29 cellular contexts compared by ENCODE assay signal in genomic region chr15:36315649-36316048, GRCh38.
"Had no signal": no experiment of that assay in that cellular context is flagged by ENCODE, and none has a peak within 500 bp of the region (broad histone marks: within the 10 kb centered on the region; RNA-seq: fewer than 3 reads in every experiment).

No MANE protein-coding gene starts in this region.

- H3K9me3 ChIP-seq: stomach, suprapubic skin, testis, thoracic aorta, thyroid gland, tibial artery, tibial nerve, transverse colon, upper lobe of left lung, upper lobe of right lung, uterus, vagina had no signal

- H3K27me3 ChIP-seq: stomach, suprapubic skin, testis, thyroid gland, tibial artery, tibial nerve, transverse colon, upper lobe of left lung, upper lobe of right lung, uterus, vagina had no signal

- H3K4me3 ChIP-seq: stomach, suprapubic skin, testis, thoracic aorta, thyroid gland, tibial artery, tibial nerve, transverse colon, upper lobe of left lung, upper lobe of right lung, uterus, vagina had no signal

- DNase-seq: stimulated activated CD4-positive, alpha-beta T cell treated with anti-CD3 and anti-CD28 coated beads, Interleukin-2, amount 100 ng/mL, for 48 hours; stimulated activated CD4-positive, alpha-beta T cell treated with anti-CD3 and anti-CD28 coated beads, Interleukin-4, amount 100 ng/mL, for 1 hour; stimulated activated CD4-positive, alpha-beta T cell treated with anti-CD3 and anti-CD28 coated beads, Interleukin-4, amount 100 ng/mL, for 24 hours; stimulated activated CD4-positive, alpha-beta T cell treated with anti-CD3 and anti-CD28 coated beads, Interleukin-4, amount 100 ng/mL, for 4 hours; stimulated activated CD8-positive, alpha-beta memory T cell treated with anti-CD3 and anti-CD28 coated beads, Interleukin-4, amount 100 ng/mL, for 48 hours; stimulated activated naive B cell treated with anti-CD40 and anti-IgM and Interleukin-4, amounts not matched to agents 10 μg/mL and 1 μg/mL and 100 μg/mL, for 72 hours; stimulated activated naive CD4-positive, alpha-beta T cell; stimulated activated naive CD4-positive, alpha-beta T cell treated with Interleukin-2 at 50 U/mL for 16 hours; stimulated activated naive CD8-positive, alpha-beta T cell treated with anti-CD3 and anti-CD28 coated beads, Interleukin-15, amount 100 ng/mL, for 72 hours; stimulated activated naive CD8-positive, alpha-beta T cell treated with anti-CD3 and anti-CD28 coated beads, Interleukin-15, Interleukin-2, amounts not matched to agents 100 U/mL and 50 U/mL, for 24 hours; stomach; substantia nigra; testis; thyroid gland; tibial artery; transverse colon; trophoblast cell; upper lobe of left lung; upper lobe of right lung; uterus had no signal

- H3K9me3 Mint-ChIP-seq: stimulated activated memory B cell treated with anti-CD40 and anti-IgM and Interleukin-4, amounts not matched to agents 10 μg/mL and 1 μg/mL and 100 μg/mL, for 72 hours; stimulated activated naive CD8-positive, alpha-beta T cell treated with anti-CD3 and anti-CD28 coated beads, Interleukin-15, Interleukin-2, amounts not matched to agents 100 ng/mL and 50 ng/mL, for 24 hours had no signal

- H3K27ac ChIP-seq: stomach, suprapubic skin, testis, thoracic aorta, thyroid gland, tibial artery, tibial nerve, transverse colon, upper lobe of left lung, upper lobe of right lung, uterus, vagina had no signal

- H3K36me3 ChIP-seq: stomach, suprapubic skin, thoracic aorta, thyroid gland, tibial artery, tibial nerve, transverse colon, upper lobe of left lung, upper lobe of right lung, uterus, vagina had no signal

- H3K36me3 Mint-ChIP-seq: stimulated activated effector memory CD8-positive, alpha-beta T cell treated with anti-CD3 and anti-CD28 coated beads, Interleukin-12 subunit alpha, Interleukin-12 subunit beta, amount 100 ng/mL, for 72 hours; stimulated activated memory B cell treated with anti-CD40 and anti-IgM and Interleukin-4, amounts not matched to agents 10 μg/mL and 1 μg/mL and 100 μg/mL, for 72 hours; stimulated activated naive B cell treated with anti-CD40 and anti-IgM and Interleukin-4, amounts not matched to agents 10 μg/mL and 1 μg/mL and 100 μg/mL, for 72 hours; type B pancreatic cell had no signal

- H3K27ac Mint-ChIP-seq: stimulated activated effector memory CD8-positive, alpha-beta T cell treated with anti-CD3 and anti-CD28 coated beads, Interleukin-12 subunit alpha, Interleukin-12 subunit beta, amount 100 ng/mL, for 72 hours; stimulated activated memory B cell treated with anti-CD40 and anti-IgM and Interleukin-4, amounts not matched to agents 10 μg/mL and 1 μg/mL and 100 μg/mL, for 72 hours; stimulated activated naive B cell treated with anti-CD40 and anti-IgM and Interleukin-4, amounts not matched to agents 10 μg/mL and 1 μg/mL and 100 μg/mL, for 72 hours; stimulated activated naive CD8-positive, alpha-beta T cell treated with anti-CD3 and anti-CD28 coated beads, Interleukin-15, amount 100 ng/mL, for 72 hours; stimulated activated naive CD8-positive, alpha-beta T cell treated with anti-CD3 and anti-CD28 coated beads, Interleukin-15, Interleukin-2, amounts not matched to agents 100 ng/mL and 50 ng/mL, for 24 hours; type B pancreatic cell had no signal

- ATAC-seq: stimulated activated effector memory CD8-positive, alpha-beta T cell treated with anti-CD3 and anti-CD28 coated beads, Interleukin-12 subunit alpha, Interleukin-12 subunit beta, amount 100 ng/mL, for 72 hours; stimulated activated memory B cell treated with anti-CD40 and anti-IgM and Interleukin-4, amounts not matched to agents 10 μg/mL and 1 μg/mL and 100 μg/mL, for 72 hours; stimulated activated naive B cell treated with anti-CD40 and anti-IgM and Interleukin-4, amounts not matched to agents 10 μg/mL and 1 μg/mL and 100 μg/mL, for 72 hours; stimulated activated naive CD8-positive, alpha-beta T cell treated with anti-CD3 and anti-CD28 coated beads, Interleukin-15, amount 100 ng/mL, for 72 hours; stimulated activated naive CD8-positive, alpha-beta T cell treated with anti-CD3 and anti-CD28 coated beads, Interleukin-15, Interleukin-2, amounts not matched to agents 100 U/mL and 50 U/mL, for 24 hours; upper lobe of right lung had no signal

- H3K4me1 ChIP-seq: stomach, suprapubic skin, testis, thyroid gland, tibial artery, tibial nerve, transverse colon, upper lobe of left lung, upper lobe of right lung, vagina had no signal

- FAIRE-seq: urothelium cell line had no signal
